In the genomic region with DNA sequence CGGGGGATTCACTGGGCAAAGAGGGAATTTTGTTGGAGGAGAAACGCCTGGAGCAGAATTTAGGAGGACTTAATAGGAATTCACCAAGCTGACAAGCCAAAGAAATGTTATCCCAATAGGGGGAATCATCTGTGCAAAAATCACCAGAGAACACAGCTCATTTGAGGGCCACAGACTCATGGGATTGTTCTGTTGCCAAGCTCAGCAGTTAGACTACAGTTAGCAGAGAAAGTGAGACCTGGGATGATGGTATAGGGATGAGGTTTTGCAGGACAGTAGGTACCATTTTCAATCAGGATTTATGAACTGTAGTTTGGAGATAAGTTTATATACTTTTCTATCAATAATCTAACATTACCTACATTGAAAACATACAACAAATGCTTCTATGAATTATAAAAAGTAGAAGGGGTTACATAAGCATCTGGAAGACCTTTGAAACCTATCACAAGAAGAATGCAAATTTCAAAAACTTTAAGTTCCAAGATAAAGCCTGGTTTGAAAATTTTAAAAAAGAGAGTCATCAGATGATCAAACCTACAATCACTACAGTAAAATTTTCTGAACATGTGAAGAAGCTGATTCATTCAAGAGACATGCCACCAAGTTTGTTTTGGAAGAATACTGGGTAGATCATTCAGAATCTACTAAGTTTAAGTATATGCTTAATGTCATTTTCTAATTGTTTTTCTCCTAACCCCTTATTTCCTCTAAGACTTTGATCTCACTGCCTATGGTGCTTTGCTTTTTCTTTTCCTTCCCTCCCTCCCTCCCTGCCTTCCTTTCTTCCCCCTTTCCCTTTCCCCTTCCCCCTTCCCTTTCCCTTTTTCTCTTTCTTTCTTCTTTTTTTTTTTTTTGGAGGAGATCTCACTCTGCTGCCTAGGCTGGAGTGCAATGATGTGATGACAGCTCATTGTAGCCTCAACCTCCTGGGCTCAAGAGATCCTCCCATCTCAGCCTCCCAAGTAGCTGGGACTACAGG, we compare ENCODE assay signal across 13 cellular contexts.
DNase-seq lines count a peak whose midpoint lies in the region; ATAC-seq and TF ChIP-seq lines count a peak whose summit lies in the region.
"Had no signal": no experiment of that assay in that cellular context is flagged by ENCODE, and none has a peak within 500 bp of the region (broad histone marks: within the 10 kb centered on the region; RNA-seq: fewer than 3 reads in every experiment).

No MANE protein-coding gene starts in this region.

- peak overlapping the region in 7 of 11 experiments; percentile 68 to 94 (median 82); a peak in 14 of 22 replicates for H3K4me2 ChIP-seq in BLaER1 treated with 17β-estradiol and CSF1 and Interleukin-3, amounts not matched to agents 10 nM and 100 nM

- H3K4me1 ChIP-seq in BLaER1 treated with 17β-estradiol and CSF1 and Interleukin-3, amounts not matched to agents 10 nM and 100 nM: peaks cover 25 to 87% (median 56%) of the 10 kb centered on the region in 10 experiments
- peaks cover 19 to 54% (median 30%) of the 10 kb centered on the region in 3 donors for H3K4me1 ChIP-seq in esophagus squamous epithelium
- peaks cover 83% of the 10 kb centered on the region for H3K4me1 ChIP-seq in psoas muscle

- ATAC-seq in psoas muscle: no peak
- ATAC-seq in activated CD4-positive, CD25-positive, alpha-beta regulatory T cell treated with anti-CD3 and anti-CD28 coated beads, Interleukin-2, amount 50 U/mL, for 24 hours: no peak
- ATAC-seq: activated naive CD8-positive, alpha-beta T cell treated with anti-CD3 and anti-CD28 coated beads, Interleukin-2, amount 50 U/mL, for 24 hours; naive thymus-derived CD8-positive, alpha-beta T cell had no signal

- H3K9me3 ChIP-seq in BLaER1 treated with 17β-estradiol and CSF1 and Interleukin-3, amounts not matched to agents 10 nM and 100 nM (replicated peaks in 1 of 11): peaks cover 0 to 33% (median 19%) of the 10 kb centered on the region in 11 experiments; a peak in 16 of 22 replicates
- H3K9me3 ChIP-seq in esophagus squamous epithelium (no peaks in the 10 kb centered on the region), psoas muscle (no peaks in the 10 kb centered on the region)

- H3K27ac ChIP-seq in BLaER1 treated with 17β-estradiol and CSF1 and Interleukin-3, amounts not matched to agents 10 nM and 100 nM: peak overlapping the region in 9 of 11 experiments; percentile 77 to 95 (median 86); a peak in 17 of 22 replicates
- 0 out of 2 replicates have a peak overlapping the region, but pooled peaks have one; percentile 22 for H3K27ac ChIP-seq in RWPE1
- H3K27ac ChIP-seq in esophagus squamous epithelium: peak overlapping the region in 3 of 4 donors; percentile 72 to 81 (median 76)
- peak overlapping the region; percentile 91 for H3K27ac ChIP-seq in psoas muscle

- H3K9ac ChIP-seq in BLaER1 treated with 17β-estradiol and CSF1 and Interleukin-3, amounts not matched to agents 10 nM and 100 nM: peak overlapping the region in 1 of 11 experiments; percentile 72; a peak in 2 of 22 replicates

- H3K36me3 ChIP-seq in BLaER1 treated with 17β-estradiol and CSF1 and Interleukin-3, amounts not matched to agents 10 nM and 100 nM: peaks cover 0 to 22% (median 0%) of the 10 kb centered on the region in 11 experiments; a peak in 2 of 22 replicates
- H3K36me3 ChIP-seq in esophagus squamous epithelium (no peaks in the 10 kb centered on the region), psoas muscle (ENCODE audit: insufficient read depth in 1 of 2, low read depth in 1 of 2) (no peaks in the 10 kb centered on the region)

- WGBS in esophagus squamous epithelium, 2 donors: 78 to 90% methylated on average over 2 of the region's 2 CpGs
- 84 to 96% (median 86%) methylated on average over 2 of the region's 2 CpGs for WGBS in psoas muscle, 3 donors

- TF ChIP-seq CTCF in RWPE1 (conservative IDR thresholded peaks at IDR 0.05; ENCODE audit: low read depth): no peak
- no peak for TF ChIP-seq CTCF in esophagus squamous epithelium (IDR thresholded peaks at IDR 0.05)
- TF ChIP-seq CTCF in psoas muscle (IDR thresholded peaks at IDR 0.05): no peak

- CTCF ChIA-PET in RWPE1 (lab: Yijun Ruan, JAX): interaction anchor here (0.6 kb wide), 1 partner anchor 694 kb away, joined by 3 read pairs; no protein-coding TSS in a partner anchor

- POLR2A ChIA-PET in RWPE1 (lab: Yijun Ruan, JAX; ENCODE audit: low non-redundant PET): no interaction called here

- H3K27me3 ChIP-seq in BLaER1 treated with 17β-estradiol and CSF1 and Interleukin-3, amounts not matched to agents 10 nM and 100 nM: no peaks in the 10 kb centered on the region
- H3K27me3 ChIP-seq in esophagus squamous epithelium (no peaks in the 10 kb centered on the region), psoas muscle (ENCODE audit: insufficient read depth in 3 of 3, low read length in 2 of 3) (no peaks in the 10 kb centered on the region)

- H4K20me1 ChIP-seq in BLaER1 treated with 17β-estradiol and CSF1 and Interleukin-3, amounts not matched to agents 10 nM and 100 nM: no peaks in the 10 kb centered on the region

- DNase-seq in RWPE1 (ENCODE audit: low spot score) (peak; percentile 25), esophagus squamous epithelium (lab: John Stamatoyannopoulos, UW) (no peak), psoas muscle (no peak), epidermal melanocyte (ENCODE audit: insufficient read length, low spot score) (no peak)
- no peak for DNase-seq in activated CD4-positive, alpha-beta T cell treated with anti-CD3 and anti-CD28 coated beads for 4 hours
- no peak for DNase-seq in activated effector memory CD4-positive, alpha-beta T cell treated with Interleukin-2 at 50 U/mL for 16 hours
- DNase-seq: activated naive CD8-positive, alpha-beta T cell treated with anti-CD3 and anti-CD28 coated beads, Interleukin-2, amount 50 U/mL, for 24 hours; CD8-positive, alpha-beta memory T cell; naive thymus-derived CD8-positive, alpha-beta T cell; NCI-H2081 treated with DMSO at 0.1 percent for 48 hours; T-helper 9 cell had no signal

- no peak for TF ChIP-seq POLR2A in esophagus squamous epithelium (IDR thresholded peaks at IDR 0.05)

- H3K4me3 ChIP-seq in BLaER1 treated with 17β-estradiol and CSF1 and Interleukin-3, amounts not matched to agents 10 nM and 100 nM: no peak overlapping the region
- no peak overlapping the region for H3K4me3 ChIP-seq in esophagus squamous epithelium
- H3K4me3 ChIP-seq in psoas muscle: no peak overlapping the region

- intact Hi-C loops in esophagus squamous epithelium (cut with DNase I): no loop called here
- intact Hi-C loops in psoas muscle (cut with DNase I): loop anchor here in 1 of 2 donors (5.0 kb wide), 1 partner anchor 81 kb away; a partner anchor contains a TSS

Comparison
In these comparisons a context has a peak if more than half of its experiments do, and no peak if none do; other contexts are left out.
1. H3K27ac ChIP-seq: peak in every context shown above with its lines; median percentile 91 in psoas muscle; 86 in BLaER1 treated with 17β-estradiol and CSF1 and Interleukin-3, amounts not matched to agents 10 nM and 100 nM; 76 in esophagus squamous epithelium; 22 in RWPE1.